Comparison of ENCODE assay signal across 18 cellular contexts in genomic region chr6:6832439-6832838, GRCh38.
DNase-seq lines count a peak whose midpoint lies in the region; ATAC-seq and TF ChIP-seq lines count a peak whose summit lies in the region.
"Had no signal": no experiment of that assay in that cellular context is flagged by ENCODE, and none has a peak within 500 bp of the region (broad histone marks: within the 10 kb centered on the region; RNA-seq: fewer than 3 reads in every experiment).

No MANE protein-coding gene starts in this region.

- H2BK120ac ChIP-seq in mesenchymal stem cell (ENCODE audit: low read depth, low read length): no peak overlapping the region

- H3K4me1 ChIP-seq in HCT116 (ENCODE audit: control insufficient read depth in 1 of 2, insufficient read depth in 2 of 2, low read length in 2 of 2): peaks cover 0 to 4% of the 10 kb centered on the region in 2 experiments; a peak in 1 of 4 replicates
- H3K4me1 ChIP-seq in mesenchymal stem cell (ENCODE audit: control insufficient read depth, insufficient read depth, low read depth, low read length): no peaks in the 10 kb centered on the region
- H3K4me1 ChIP-seq: Caco-2 had no signal

- no peak overlapping the region for H3K4me3 Mint-ChIP-seq in Calu3 (ENCODE audit: low read depth, unreplicated experiment)
- H3K4me3 Mint-ChIP-seq: B cell; CD4-positive, CD25-positive, alpha-beta regulatory T cell; CD8-positive, alpha-beta T cell had no signal

- no peak for DNase-seq in Calu3
- no peak for DNase-seq in HCT116 (ENCODE audit: low read depth, low spot score)
- no peak for DNase-seq in mesenchymal stem cell
- no peak for DNase-seq in inferior parietal cortex (ENCODE audit: extremely low spot score)
- DNase-seq: Caco-2; CD4-positive, CD25-positive, alpha-beta regulatory T cell; CD8-positive, alpha-beta T cell; DMS53; DMS79 treated with DMSO at 0.1 percent for 48 hours; GF-D8; GM23248; H7; HCEC 1CT had no signal

- H4K20me1 ChIP-seq in HCT116 (ENCODE audit: insufficient read depth): no peaks in the 10 kb centered on the region
- H4K20me1 ChIP-seq: BLaER1 had no signal

- no peak overlapping the region for H3K23ac ChIP-seq in mesenchymal stem cell (ENCODE audit: low read length in 2 of 2)

- H3K79me1 ChIP-seq in mesenchymal stem cell (replicated peaks; ENCODE audit: low read length, poor library complexity, severe bottlenecking): no peaks in the 10 kb centered on the region

- H3K27ac Mint-ChIP-seq in Calu3 (ENCODE audit: unreplicated experiment): peak overlapping the region; percentile 4
- H3K27ac Mint-ChIP-seq: B cell; CD4-positive, CD25-positive, alpha-beta regulatory T cell; CD8-positive, alpha-beta T cell had no signal

- peak overlapping the region; percentile 61 for H2AFZ ChIP-seq in HCT116 (ENCODE audit: low read depth, low read length, poor library complexity, severe bottlenecking)
- peak overlapping the region; percentile 18 for H2AFZ ChIP-seq in mesenchymal stem cell (ENCODE audit: low read depth, low read length)
- H2AFZ ChIP-seq: GM23248 had no signal

- H3K9me3 ChIP-seq in HCT116 (ENCODE audit: control insufficient read depth in 1 of 2, insufficient read depth in 1 of 2, low read depth in 1 of 2, low read length in 2 of 2) (no peaks in the 10 kb centered on the region), mesenchymal stem cell (ENCODE audit: control insufficient read depth, low read length) (no peaks in the 10 kb centered on the region)
- H3K9me3 ChIP-seq: BLaER1, Caco-2 had no signal

- H2BK15ac ChIP-seq in mesenchymal stem cell (ENCODE audit: low read depth, poor library complexity, severe bottlenecking): no peak overlapping the region

- H3K4me2 ChIP-seq in HCT116 (ENCODE audit: low read length) (no peak overlapping the region), mesenchymal stem cell (ENCODE audit: low read length, poor library complexity, severe bottlenecking) (no peak overlapping the region)
- H3K4me2 ChIP-seq: BLaER1 had no signal

- RAD21 ChIA-PET in HCT116 (lab: Charles Lee; ENCODE audit: low non-redundant PET in 1 of 2, low total read pairs in 2 of 2, uncharacterized antibody in 2 of 2, unreplicated experiment in 2 of 2): no interaction called here

- no peak overlapping the region for H3K14ac ChIP-seq in mesenchymal stem cell (ENCODE audit: low read length in 2 of 2)

- H3K9me2 ChIP-seq in HCT116 (ENCODE audit: insufficient read depth): no peaks in the 10 kb centered on the region

- H3K9ac ChIP-seq in HCT116 (ENCODE audit: low read length) (no peak overlapping the region), mesenchymal stem cell (ENCODE audit: low read length) (no peak overlapping the region)
- H3K9ac ChIP-seq: BLaER1, GM23248 had no signal

- H3K36me3 Mint-ChIP-seq in Calu3 (ENCODE audit: insufficient read depth, unreplicated experiment): no peaks in the 10 kb centered on the region
- H3K36me3 Mint-ChIP-seq: CD4-positive, CD25-positive, alpha-beta regulatory T cell; CD8-positive, alpha-beta T cell had no signal

- no peak overlapping the region for H3K27ac ChIP-seq in HCT116 (ENCODE audit: low read depth, low read length)
- no peak overlapping the region for H3K27ac ChIP-seq in mesenchymal stem cell (ENCODE audit: low read length, poor library complexity, severe bottlenecking)
- H3K27ac ChIP-seq: BLaER1, C4-2B, GM23248 had no signal

- no peak overlapping the region for H3K4ac ChIP-seq in mesenchymal stem cell (ENCODE audit: low read depth in 1 of 2, low read length in 2 of 2)

- H3K27me3 Mint-ChIP-seq in Calu3 (ENCODE audit: unreplicated experiment): no peaks in the 10 kb centered on the region

- ATAC-seq in HCT116: no peak
- no peak for ATAC-seq in HG03378 (IDR thresholded peaks at IDR 0.05; ENCODE audit: unreplicated experiment)
- no peak for ATAC-seq in GM21786 (IDR thresholded peaks at IDR 0.05; ENCODE audit: unreplicated experiment)
- ATAC-seq: CD8-positive, alpha-beta T cell had no signal

- 94% methylated on average over 4 of the region's 4 CpGs for WGBS in mesenchymal stem cell

- H4K8ac ChIP-seq in mesenchymal stem cell (ENCODE audit: low read length): no peak overlapping the region

- H2BK12ac ChIP-seq in mesenchymal stem cell (ENCODE audit: low read length in 2 of 2): no peak overlapping the region

- H3K4me1 Mint-ChIP-seq in Calu3 (ENCODE audit: low read depth, unreplicated experiment): peaks cover 5% of the 10 kb centered on the region
- H3K4me1 Mint-ChIP-seq: B cell; CD4-positive, CD25-positive, alpha-beta regulatory T cell had no signal

- H3K27me3 ChIP-seq in HCT116 (ENCODE audit: insufficient read depth, low read length): no peaks in the 10 kb centered on the region
- peaks cover 1 to 23% of the 10 kb centered on the region in 2 experiments for H3K27me3 ChIP-seq in mesenchymal stem cell (ENCODE audit: control insufficient read depth in 1 of 2, insufficient read depth in 1 of 2, low read length in 2 of 2)
- H3K27me3 ChIP-seq: BLaER1 had no signal

- H3K18ac ChIP-seq in mesenchymal stem cell (ENCODE audit: low read depth in 1 of 2, low read length in 2 of 2): no peak overlapping the region

- TF ChIP-seq CTCF in Calu3 (IDR thresholded peaks at IDR 0.05; ENCODE audit: unreplicated experiment) (no peak), HCT116 (IDR thresholded peaks at IDR 0.05 in 2 of 3, conservative IDR thresholded peaks at IDR 0.05 in 1 of 3; ENCODE audit: borderline replicate concordance in 1 of 3, insufficient read depth in 1 of 3, low read depth in 2 of 3, low read length in 2 of 3) (no peak)

- H3K4me3 ChIP-seq in HCT116 (replicated peaks in 1 of 2; ENCODE audit: low read depth in 1 of 2, low read length in 2 of 2) (no peak overlapping the region), mesenchymal stem cell (ENCODE audit: insufficient read depth in 1 of 2, low read depth in 1 of 2, low read length in 2 of 2) (no peak overlapping the region)
- H3K4me3 ChIP-seq: BLaER1, GM23248 had no signal

- H3K79me2 ChIP-seq in HCT116 (ENCODE audit: insufficient read depth, low read length): no peaks in the 10 kb centered on the region

- intact Hi-C loops in Calu3 (cut with micrococcal nuclease; ENCODE audit: unreplicated experiment): no loop called here
- intact Hi-C loops in HCT116 (cut with micrococcal nuclease): no loop called here

- CTCF ChIA-PET in Calu3 (lab: Charles Lee): no interaction called here
- CTCF ChIA-PET in HCT116 (lab: Charles Lee): no interaction called here

- POLR2A ChIA-PET in HCT116 (lab: Charles Lee): no interaction called here

- no peak for TF ChIP-seq RAD21 in HCT116 (IDR thresholded peaks at IDR 0.05; ENCODE audit: low read depth)

- H3K36me3 ChIP-seq in HCT116 (ENCODE audit: control insufficient read depth in 1 of 2, insufficient read depth in 2 of 2, low read length in 2 of 2) (no peaks in the 10 kb centered on the region), mesenchymal stem cell (ENCODE audit: control insufficient read depth in 1 of 2, insufficient read depth in 2 of 2, low read depth in 1 of 2, low read length in 2 of 2) (no peaks in the 10 kb centered on the region)
- H3K36me3 ChIP-seq: BLaER1 had no signal

- no peak for TF ChIP-seq POLR2A in HCT116 (IDR thresholded peaks at IDR 0.05; ENCODE audit: borderline replicate concordance, extremely low read depth, insufficient read depth, insufficient read length)

- no peaks in the 10 kb centered on the region for H3K9me3 Mint-ChIP-seq in Calu3 (ENCODE audit: low read depth, unreplicated experiment)
- H3K9me3 Mint-ChIP-seq: CD4-positive, CD25-positive, alpha-beta regulatory T cell; CD8-positive, alpha-beta T cell had no signal

- H4K91ac ChIP-seq in mesenchymal stem cell (ENCODE audit: low read length): no peak overlapping the region

- no peak overlapping the region for H2AK5ac ChIP-seq in mesenchymal stem cell (ENCODE audit: low read length, severe bottlenecking)

- H2BK5ac ChIP-seq in mesenchymal stem cell (ENCODE audit: low read depth, low read length, poor library complexity, severe bottlenecking): no peak overlapping the region

- BruUV-seq in Calu3 (replicated peaks; lab: Mats Ljungman, UMichigan): no TSS peak
- BruUV-seq in HCT116 (replicated peaks; lab: Mats Ljungman, UMichigan): no TSS peak

TF ChIP-seq in HCT116, 20 proteins besides CTCF, POLR2A, EP300 and RAD21 (continues in another document):
- TF ChIP-seq ZBTB33 (IDR thresholded peaks at IDR 0.05; ENCODE audit: extremely low read depth, insufficient replicate concordance, low read length): no peak
- TF ChIP-seq TCF7L2 (IDR thresholded peaks at IDR 0.05; ENCODE audit: borderline replicate concordance, extremely low read depth, insufficient read depth, insufficient read length): no peak
- no peak for TF ChIP-seq ATF3 (IDR thresholded peaks at IDR 0.05)
- no peak for TF ChIP-seq SIN3A (IDR thresholded peaks at IDR 0.05; ENCODE audit: low read depth)
- no peak for TF ChIP-seq SRF (IDR thresholded peaks at IDR 0.05; ENCODE audit: low read depth)
- no peak for TF ChIP-seq CEBPB (IDR thresholded peaks at IDR 0.05; ENCODE audit: low read depth)
- TF ChIP-seq ZNF274 (IDR thresholded peaks at IDR 0.05; ENCODE audit: low read depth, low read length): no peak
- no peak for TF ChIP-seq JUND (IDR thresholded peaks at IDR 0.05)
- TF ChIP-seq ZFX (IDR thresholded peaks at IDR 0.05): no peak
- no peak for TF ChIP-seq MAX (IDR thresholded peaks at IDR 0.05)
- no peak for TF ChIP-seq FOSL1 (IDR thresholded peaks at IDR 0.05; ENCODE audit: low read depth)
- no peak for TF ChIP-seq POLR2AphosphoS5 (IDR thresholded peaks at IDR 0.05; ENCODE audit: low read depth, low read length)
- TF ChIP-seq CBX3 (IDR thresholded peaks at IDR 0.05; ENCODE audit: low read depth): no peak
